16 cellular contexts compared by ENCODE assay signal in genomic region chr22:37550921-37551320, GRCh38. TPM values are rescaled to one million over a fixed set of nuclear protein-coding genes. Genes with fewer than 3 reads are reported as not detected.
"Had no signal": no experiment of that assay in that cellular context is flagged by ENCODE, and none has a peak within 500 bp of the region (broad histone marks: within the 10 kb centered on the region; RNA-seq: fewer than 3 reads in every experiment).

No MANE protein-coding gene starts in this region.

RNA-seq across cellular contexts. Expression of gene CDC42EP1, which starts 9.4 kb away (rescaled TPM):
- total RNA-seq: naive thymus-derived CD8-positive, alpha-beta T cell had no signal
- polyA plus RNA-seq: naive thymus-derived CD8-positive, alpha-beta T cell had no signal

RNA-seq across cellular contexts. Expression of gene LGALS2, which starts 29.0 kb away (rescaled TPM):
- total RNA-seq: activated CD4-positive, alpha-beta memory T cell treated with anti-CD3 and anti-CD28 coated beads for 36 hours; activated CD4-positive, alpha-beta T cell treated with anti-CD3 and anti-CD28 coated beads, Interleukin-2, amount 10 ng/mL, durations not matched to agents 24 days and 14 days; activated CD8-positive, alpha-beta memory T cell treated with anti-CD3 and anti-CD28 coated beads for 36 hours; activated naive CD8-positive, alpha-beta T cell treated with anti-CD3 and anti-CD28 coated beads, Interleukin-2, amount 10 ng/mL, durations not matched to agents 7 days and 5 days; activated T-helper 1 cell treated with anti-CD3 and anti-CD28 coated beads, Interleukin-12 subunit alpha, Interleukin-12 subunit beta, Interleukin-2, Interleukin-4 antibody, amounts not matched to agents 30 ng/mL and 10 ng/mL and 1 ng/mL, durations not matched to agents 14 hours and 24 hours and 36 hours; bronchial epithelial cell; endothelial cell of umbilical vein; fibroblast of lung; fibroblast of villous mesenchyme; kidney epithelial cell; lung microvascular endothelial cell; naive thymus-derived CD8-positive, alpha-beta T cell; prostate gland; sigmoid colon; thoracic aorta; ureter had no signal
- polyA plus RNA-seq: endothelial cell of umbilical vein; naive thymus-derived CD8-positive, alpha-beta T cell had no signal

RNA-seq across cellular contexts. Expression of gene CARD10, which starts 31.7 kb away (rescaled TPM):
- total RNA-seq: activated CD4-positive, alpha-beta T cell treated with anti-CD3 and anti-CD28 coated beads, Interleukin-2, amount 10 ng/mL, durations not matched to agents 24 days and 14 days; activated T-helper 1 cell treated with anti-CD3 and anti-CD28 coated beads, Interleukin-12 subunit alpha, Interleukin-12 subunit beta, Interleukin-2, Interleukin-4 antibody, amounts not matched to agents 30 ng/mL and 10 ng/mL and 1 ng/mL, durations not matched to agents 14 hours and 24 hours and 36 hours had no signal
